In genomic region chr15:41116116-41116871, GRCh38 we compare ENCODE assay signal across 8 cellular contexts. TPM values are rescaled to one million over a fixed set of nuclear protein-coding genes. Genes with fewer than 3 reads are reported as not detected.
DNase-seq lines count a peak whose midpoint lies in the region; ATAC-seq and TF ChIP-seq lines count a peak whose summit lies in the region.

INO80 (minus strand) TSS chr15:41116280; CDS start chr15:41096310, 19,970 bp downstream.

- ATAC-seq in GM21717 (IDR thresholded peaks at IDR 0.05; ENCODE audit: unreplicated experiment), result peak; percentile 66
- peak; percentile 93 for ATAC-seq in Panc1
- ATAC-seq in activated T-cell treated with anti-CD3 and anti-CD28 coated beads, Interleukin-2, amount 50 U/mL, for 4 hours, result peak; percentile 77 to 79
- ATAC-seq in esophagus mucosa, result peak; percentile 94

- H3K36me3 Mint-ChIP-seq in activated T-cell treated with anti-CD3 and anti-CD28 coated beads, Interleukin-2, amount 50 U/mL, for 4 hours (ENCODE audit: insufficient read depth), result peaks cover 6% of the 10 kb centered on the region

- CTCF ChIA-PET in Panc1 (lab: Charles Lee), result interaction anchor here (0.6 kb wide), 1 partner anchor 175 kb away, joined by 3 read pairs; no protein-coding TSS in a partner anchor

- H3K27ac ChIP-seq in Panc1 (ENCODE audit: low read length), result peak within 1 kb of the TSS; percentile 97
- peak within 1 kb of the TSS; percentile 95 for H3K27ac ChIP-seq in muscle layer of colon (ENCODE audit: low read depth, low read length)

- H3K4me1 ChIP-seq in Panc1 (ENCODE audit: control insufficient read depth, insufficient read depth, low read length) (peaks cover 4% of the 10 kb centered on the region; the same call in 1 of the 2 replicates), muscle layer of colon (ENCODE audit: insufficient read depth, low read length) (peaks cover 15% of the 10 kb centered on the region)

- H3K9me3 ChIP-seq in Panc1 (ENCODE audit: control insufficient read depth, insufficient read depth, low read depth, low read length) (no peaks in the 10 kb centered on the region), muscle layer of colon (ENCODE audit: low read length) (no peaks in the 10 kb centered on the region)

- intact Hi-C loops in Panc1 (cut with micrococcal nuclease; ENCODE audit: unreplicated experiment), result no loop called here

- H3K36me3 ChIP-seq in Panc1 (ENCODE audit: control insufficient read depth, insufficient read depth, low read length) (no peaks in the 10 kb centered on the region), muscle layer of colon (ENCODE audit: insufficient read depth, low read length) (no peaks in the 10 kb centered on the region)

- H3K27me3 ChIP-seq in Panc1 (ENCODE audit: control insufficient read depth, insufficient read depth, low read length), result no peaks in the 10 kb centered on the region
- no peaks in the 10 kb centered on the region for H3K27me3 ChIP-seq in muscle layer of colon (ENCODE audit: control insufficient read depth in 1 of 2, insufficient read depth in 2 of 2, low read length in 2 of 2)

- DNase-seq in DMS153 (lab: John Stamatoyannopoulos, UW), result peak; percentile 88
- peak; percentile 93 for DNase-seq in KG1 (lab: John Stamatoyannopoulos, UW)
- DNase-seq in Panc1 (ENCODE audit: low read depth, low spot score), result peak; percentile 94
- peak; percentile 95 for DNase-seq in activated T-cell treated with anti-CD3 and anti-CD28 coated beads, Interleukin-2, amount 50 U/mL, for 4 hours
- peak; percentile 89 for DNase-seq in stimulated activated CD8-positive, alpha-beta memory T cell treated with anti-CD3 and anti-CD28 coated beads, Interleukin-7, amount 100 ng/mL, for 24 hours (ENCODE audit: low read depth)

- H3K4me3 ChIP-seq in Panc1 (ENCODE audit: low read depth in 2 of 2, low read length in 2 of 2) (peak within 1 kb of the TSS; percentile 61 to 91), muscle layer of colon (ENCODE audit: low read depth in 1 of 2, low read length in 2 of 2) (peak within 1 kb of the TSS; percentile 84 to 93)

- H3K9ac ChIP-seq in muscle layer of colon (ENCODE audit: low read length), result peak within 1 kb of the TSS; percentile 81

- TF ChIP-seq CTCF in Panc1 (IDR thresholded peaks at IDR 0.05), result no peak

- no peaks in the 10 kb centered on the region for H3K9me3 Mint-ChIP-seq in activated T-cell treated with anti-CD3 and anti-CD28 coated beads, Interleukin-2, amount 50 U/mL, for 4 hours

- POLR2A ChIA-PET in Panc1 (lab: Charles Lee), result interaction anchor here (0.6 to 0.7 kb wide), 3 partner anchors 15 to 99 kb away, joined by 3 to 4 read pairs (median 3); no protein-coding TSS in a partner anchor

- H3K27me3 Mint-ChIP-seq in activated T-cell treated with anti-CD3 and anti-CD28 coated beads, Interleukin-2, amount 50 U/mL, for 4 hours (ENCODE audit: low read depth), result no peaks in the 10 kb centered on the region

- peaks cover 18% of the 10 kb centered on the region for H3K4me1 Mint-ChIP-seq in activated T-cell treated with anti-CD3 and anti-CD28 coated beads, Interleukin-2, amount 50 U/mL, for 4 hours (ENCODE audit: low read depth)

- in situ Hi-C loops in Panc1 (cut with HindIII; ENCODE audit: low pct_unique_long_range_greater_than_20kb, low sequenced_read_pairs), result no loop called here

- no TSS peak for BruUV-seq in Panc1 (replicated peaks; lab: Mats Ljungman, UMichigan)

- peak within 1 kb of the TSS; percentile 94 for H3K4me3 Mint-ChIP-seq in activated T-cell treated with anti-CD3 and anti-CD28 coated beads, Interleukin-2, amount 50 U/mL, for 4 hours

RNA-seq across cellular contexts. Expression of gene INO80, which starts in this region (rescaled TPM):
- total RNA-seq in Panc1 (2021; ENCODE audit: unreplicated experiment), result 26.2 TPM
- polyA plus RNA-seq in Panc1 (2012; ENCODE audit: insufficient read length), result 19.2 TPM
- 10 to 100 TPM; 39.2 to 42.0 (median 40.5) TPM for total RNA-seq in activated T-cell treated with anti-CD3 and anti-CD28 coated beads, Interleukin-2, amount 50 U/mL, for 4 hours
- total RNA-seq in esophagus mucosa, result 20.6 TPM

Comparison
In these comparisons a context has a peak if more than half of its experiments do, and no peak if none do; other contexts are left out.
1. Peak in every context shown above with its lines: DNase-seq, ATAC-seq, H3K4me3 ChIP-seq and H3K27ac ChIP-seq.